ENCODE assay signal across 20 cellular contexts in the genomic region with DNA sequence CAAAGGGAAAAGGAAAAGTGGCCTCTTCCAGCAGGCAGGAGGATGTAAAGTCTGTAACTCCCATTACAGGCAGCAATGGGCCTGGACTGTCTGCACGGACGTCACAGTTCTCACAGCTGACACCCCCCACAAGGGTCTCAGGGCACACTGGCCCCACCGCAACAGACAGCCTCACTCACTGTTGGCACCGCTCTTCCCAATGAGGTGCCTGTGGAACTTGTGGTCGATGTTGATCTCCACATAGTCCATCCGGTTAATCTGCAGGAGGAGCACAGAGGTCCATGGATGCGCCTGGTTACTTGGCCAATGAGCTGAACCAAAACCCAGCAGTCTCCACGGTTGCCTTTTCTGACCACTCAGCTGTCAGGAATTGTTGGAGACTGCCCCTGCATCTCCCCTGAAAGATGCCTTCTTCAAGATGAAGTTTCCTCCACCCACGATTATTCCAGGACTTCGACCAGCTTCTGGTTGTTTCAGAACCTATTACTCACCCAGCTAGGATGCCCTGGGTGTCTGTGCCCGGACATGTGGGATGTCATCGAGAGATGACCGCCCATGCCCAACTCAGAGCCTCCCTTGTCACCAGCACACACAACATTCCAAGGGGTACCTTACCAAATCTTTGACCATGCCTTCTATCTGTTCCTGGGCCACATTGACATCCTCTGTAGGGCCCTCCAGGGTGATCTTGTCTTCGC.
DNase-seq lines count a peak whose midpoint lies in the region; ATAC-seq, FAIRE-seq and TF ChIP-seq lines count a peak whose summit lies in the region.
"Had no signal": no experiment of that assay in that cellular context is flagged by ENCODE, and none has a peak within 500 bp of the region (broad histone marks: within the 10 kb centered on the region; RNA-seq: fewer than 3 reads in every experiment).

No MANE protein-coding gene starts in this region.

- H3K27me3 ChIP-seq in GM12878 (replicated peaks in 1 of 2; ENCODE audit: control insufficient read depth in 2 of 2, insufficient read depth in 2 of 2, low read length in 1 of 2) (no peaks in the 10 kb centered on the region), osteoblast (ENCODE audit: insufficient read depth, low read length) (no peaks in the 10 kb centered on the region)
- H3K27me3 ChIP-seq: BE2C had no signal

- peaks cover 5% of the 10 kb centered on the region for H3K27me3 Mint-ChIP-seq in endothelial cell (ENCODE audit: unreplicated experiment)
- no peaks in the 10 kb centered on the region for H3K27me3 Mint-ChIP-seq in activated T-helper 1 cell treated with anti-CD3 and anti-CD28 coated beads, Interleukin-12 subunit alpha, Interleukin-12 subunit beta, Interleukin-2, Interleukin-4 antibody, amounts not matched to agents 30 ng/mL and 10 ng/mL and 1 ng/mL, durations not matched to agents 14 hours and 24 hours and 36 hours (ENCODE audit: insufficient read depth)
- peaks cover 0 to 6% (median 0%) of the 10 kb centered on the region in 3 donors for H3K27me3 Mint-ChIP-seq in immature natural killer cell (ENCODE audit: low read depth in 3 of 3)

- TF ChIP-seq CTCF in GM12878 (IDR thresholded peaks at IDR 0.05 in 2 of 3, conservative IDR thresholded peaks at IDR 0.05 in 1 of 3; ENCODE audit: control insufficient read depth in 2 of 3, extremely low read depth in 1 of 3, insufficient read depth in 1 of 3, low read depth in 3 of 3, low read length in 3 of 3) (no peak), endothelial cell (IDR thresholded peaks at IDR 0.05; ENCODE audit: unreplicated experiment) (no peak), osteoblast (IDR thresholded peaks at IDR 0.05; ENCODE audit: extremely low read depth, low read depth, low read length) (no peak)

- SMC1A ChIA-PET in GM12878 (lab: Charles Lee; ENCODE audit: uncharacterized antibody, unreplicated experiment) = interaction anchor here (1.1 kb wide), 1 partner anchor 139 kb away, joined by 3 read pairs; no protein-coding TSS in a partner anchor

- no peak for TF ChIP-seq EP300 in GM12878 (IDR thresholded peaks at IDR 0.05; ENCODE audit: borderline replicate concordance in 1 of 2, control insufficient read depth in 1 of 2, low read depth in 2 of 2, low read length in 2 of 2)

- ATAC-seq in GM12878 = no peak
- ATAC-seq: A549; CD8-positive, alpha-beta T cell; HCT116 had no signal

- intact Hi-C loops in GM12878 (cut with micrococcal nuclease; ENCODE audit: unreplicated experiment) = loop anchor here (10.0 kb wide), 1 partner anchor 142 kb away; no protein-coding TSS in a partner anchor
- intact Hi-C loops in activated T-helper 1 cell treated with anti-CD3 and anti-CD28 coated beads, Interleukin-12 subunit alpha, Interleukin-12 subunit beta, Interleukin-2, Interleukin-4 antibody, amounts not matched to agents 30 ng/mL and 10 ng/mL and 1 ng/mL, durations not matched to agents 14 hours and 24 hours and 36 hours (cut with micrococcal nuclease) = no loop called here

- no peak for FAIRE-seq in GM12878 (lab: Jason Lieb, UNC)
- FAIRE-seq: A549, D721Med, G401.6, H54 had no signal

- H3K4me3 Mint-ChIP-seq in endothelial cell (ENCODE audit: unreplicated experiment) (peak overlapping the region; percentile 51), immature natural killer cell (no peak overlapping the region)
- H3K4me3 Mint-ChIP-seq in activated T-helper 1 cell treated with anti-CD3 and anti-CD28 coated beads, Interleukin-12 subunit alpha, Interleukin-12 subunit beta, Interleukin-2, Interleukin-4 antibody, amounts not matched to agents 30 ng/mL and 10 ng/mL and 1 ng/mL, durations not matched to agents 14 hours and 24 hours and 36 hours = no peak overlapping the region
- H3K4me3 Mint-ChIP-seq: CD8-positive, alpha-beta T cell had no signal

- H4K20me1 ChIP-seq in GM12878 (ENCODE audit: control insufficient read depth, insufficient read depth) (no peaks in the 10 kb centered on the region; the same call in 1 of the 2 replicates), osteoblast (ENCODE audit: insufficient read depth, low read length) (peaks cover 80% of the 10 kb centered on the region)

- no peak for DNase-seq in GM12878 (ENCODE audit: low read depth, low spot score)
- no peak for DNase-seq in endothelial cell (ENCODE audit: low spot score)
- peak; percentile 58 for DNase-seq in osteoblast (ENCODE audit: insufficient read length, low spot score, missing footprints)
- no peak for DNase-seq in activated T-helper 1 cell treated with anti-CD3 and anti-CD28 coated beads, Interleukin-12 subunit alpha, Interleukin-12 subunit beta, Interleukin-2, Interleukin-4 antibody, amounts not matched to agents 30 ng/mL and 10 ng/mL and 1 ng/mL, durations not matched to agents 14 hours and 24 hours and 36 hours (ENCODE audit: low spot score)
- no peak for DNase-seq in immature natural killer cell
- DNase-seq in CD1c-positive myeloid dendritic cell (ENCODE audit: extremely low spot score) = no peak
- DNase-seq: BE2C; CD8-positive, alpha-beta T cell; COR-L47; DMS153; DMS79 treated with DMSO at 0.1 percent for 48 hours; EL; GM23248; IMR-90 had no signal

- 98% methylated on average over 14 of the region's 14 CpGs for WGBS in GM12878 (ENCODE audit: insufficient coverage, insufficient replicate concordance, low lambda C conversion rate, missing lambda C conversion rate)

- CTCF ChIA-PET in GM12878 (lab: Yijun Ruan, JAX) = interaction anchor here (1.0 kb wide), 1 partner anchor 29 kb away, joined by 3 read pairs; no protein-coding TSS in a partner anchor

- H3K36me3 Mint-ChIP-seq in endothelial cell (ENCODE audit: low read depth, unreplicated experiment) (peaks cover 69% of the 10 kb centered on the region), immature natural killer cell (peaks cover 23 to 68% (median 40%) of the 10 kb centered on the region in 3 donors)
- peaks cover 57% of the 10 kb centered on the region for H3K36me3 Mint-ChIP-seq in activated T-helper 1 cell treated with anti-CD3 and anti-CD28 coated beads, Interleukin-12 subunit alpha, Interleukin-12 subunit beta, Interleukin-2, Interleukin-4 antibody, amounts not matched to agents 30 ng/mL and 10 ng/mL and 1 ng/mL, durations not matched to agents 14 hours and 24 hours and 36 hours (ENCODE audit: low read depth)

- POLR2A ChIA-PET in GM12878 (lab: Charles Lee) = no interaction called here

- H2AFZ ChIP-seq in GM12878 (ENCODE audit: control insufficient read depth, low read depth, low read length) = no peak overlapping the region
- H2AFZ ChIP-seq in osteoblast (ENCODE audit: low read length) = no peak overlapping the region
- H2AFZ ChIP-seq: GM23248 had no signal

- no peak overlapping the region for H3K4me3 ChIP-seq in GM12878
- H3K4me3 ChIP-seq in osteoblast (ENCODE audit: insufficient read depth, low read length) = no peak overlapping the region
- H3K4me3 ChIP-seq: A549, GM23248 had no signal

- no peak overlapping the region for H3K4me2 ChIP-seq in GM12878 (ENCODE audit: control insufficient read depth, insufficient read depth)
- H3K4me2 ChIP-seq in osteoblast (ENCODE audit: insufficient read depth, low read length) = no peak overlapping the region
- H3K4me2 ChIP-seq: A549 had no signal

- H3K4me1 ChIP-seq in GM12878 (ENCODE audit: control insufficient read depth, insufficient read depth, low read length) = no peaks in the 10 kb centered on the region
- no peaks in the 10 kb centered on the region for H3K4me1 ChIP-seq in osteoblast (ENCODE audit: insufficient read depth, low read length)
- H3K4me1 ChIP-seq: A549, BE2C had no signal

- H3K79me2 ChIP-seq in GM12878 (ENCODE audit: control insufficient read depth, insufficient read depth, low read length) = no peaks in the 10 kb centered on the region; the same call in 1 of the 2 replicates
- peaks cover 89% of the 10 kb centered on the region for H3K79me2 ChIP-seq in osteoblast (ENCODE audit: insufficient read depth, low read length)

- H3K9ac ChIP-seq in GM12878 (ENCODE audit: control insufficient read depth, insufficient read depth, low read length) = no peak overlapping the region
- H3K9ac ChIP-seq: GM23248 had no signal

- RAD21 ChIA-PET in GM12878 (lab: Charles Lee; ENCODE audit: unreplicated experiment) = no interaction called here

- no peak overlapping the region for H3K27ac ChIP-seq in GM12878 (ENCODE audit: control insufficient read depth, insufficient read depth)
- no peak overlapping the region for H3K27ac ChIP-seq in osteoblast (ENCODE audit: low read depth, low read length)
- H3K27ac ChIP-seq: A549, C4-2B, GM23248 had no signal

- no peak overlapping the region for H3K27ac Mint-ChIP-seq in endothelial cell (ENCODE audit: unreplicated experiment)
- no peak overlapping the region for H3K27ac Mint-ChIP-seq in activated T-helper 1 cell treated with anti-CD3 and anti-CD28 coated beads, Interleukin-12 subunit alpha, Interleukin-12 subunit beta, Interleukin-2, Interleukin-4 antibody, amounts not matched to agents 30 ng/mL and 10 ng/mL and 1 ng/mL, durations not matched to agents 14 hours and 24 hours and 36 hours
- H3K27ac Mint-ChIP-seq in immature natural killer cell = peak overlapping the region in 3 of 6 donors; percentile 12 to 76 (median 18)
- H3K27ac Mint-ChIP-seq: CD8-positive, alpha-beta T cell had no signal

- peaks cover 64 to 67% of the 10 kb centered on the region in 2 experiments for H3K36me3 ChIP-seq in GM12878 (ENCODE audit: control insufficient read depth in 2 of 2, insufficient read depth in 2 of 2, low read length in 1 of 2)
- H3K36me3 ChIP-seq in osteoblast (ENCODE audit: insufficient read depth, low read length) = peaks cover 100% of the 10 kb centered on the region

- H3K4me1 Mint-ChIP-seq in endothelial cell (ENCODE audit: unreplicated experiment) (no peaks in the 10 kb centered on the region), immature natural killer cell (peaks cover 15 to 21% of the 10 kb centered on the region in 2 donors)
- H3K4me1 Mint-ChIP-seq in activated T-helper 1 cell treated with anti-CD3 and anti-CD28 coated beads, Interleukin-12 subunit alpha, Interleukin-12 subunit beta, Interleukin-2, Interleukin-4 antibody, amounts not matched to agents 30 ng/mL and 10 ng/mL and 1 ng/mL, durations not matched to agents 14 hours and 24 hours and 36 hours (ENCODE audit: low read depth) = no peaks in the 10 kb centered on the region

- no peak for TF ChIP-seq RAD21 in GM12878 (IDR thresholded peaks at IDR 0.05; ENCODE audit: insufficient read depth, low read depth, low read length)

- TF ChIP-seq POLR2A in GM12878 (IDR thresholded peaks at IDR 0.05; ENCODE audit: low read depth, low read length) = 0 out of 2 replicates have a peak, but pooled peaks have one; percentile 23

- in situ Hi-C loops in GM12878 (cut with MboI) = no loop called here

- H3K9me3 ChIP-seq in GM12878 (replicated peaks; ENCODE audit: control insufficient read depth, insufficient read depth, low read length) = no peaks in the 10 kb centered on the region
- no peaks in the 10 kb centered on the region for H3K9me3 ChIP-seq in osteoblast (ENCODE audit: low read depth, low read length)
- H3K9me3 ChIP-seq: A549, BE2C had no signal

- BruUV-seq in GM12878 (replicated peaks; lab: Mats Ljungman, UMichigan) = TSS peak; percentile 12

- H3K9me3 Mint-ChIP-seq in endothelial cell (ENCODE audit: unreplicated experiment) = no peaks in the 10 kb centered on the region
- H3K9me3 Mint-ChIP-seq in activated T-helper 1 cell treated with anti-CD3 and anti-CD28 coated beads, Interleukin-12 subunit alpha, Interleukin-12 subunit beta, Interleukin-2, Interleukin-4 antibody, amounts not matched to agents 30 ng/mL and 10 ng/mL and 1 ng/mL, durations not matched to agents 14 hours and 24 hours and 36 hours = no peaks in the 10 kb centered on the region
- no peaks in the 10 kb centered on the region for H3K9me3 Mint-ChIP-seq in immature natural killer cell
- H3K9me3 Mint-ChIP-seq: CD8-positive, alpha-beta T cell had no signal
